1 cellular context compared by ENCODE assay signal in genomic region chr17:48540213-48540612, GRCh38.
TF ChIP-seq lines count a peak whose summit lies in the region.

No MANE protein-coding gene starts in this region.

TF ChIP-seq in endothelial cell of umbilical vein, 7 proteins besides CTCF, POLR2A, EP300 and RAD21:
- TF ChIP-seq GATA2 (IDR thresholded peaks at IDR 0.05; ENCODE audit: insufficient read depth, insufficient read length, low read depth, low read length) (no peak), FOS (IDR thresholded peaks at IDR 0.05; ENCODE audit: borderline replicate concordance, insufficient read depth, low read length) (no peak), JUN (IDR thresholded peaks at IDR 0.05; ENCODE audit: borderline replicate concordance, insufficient read depth, insufficient read length, low read depth) (no peak), POLR2AphosphoS5 (IDR thresholded peaks at IDR 0.05; ENCODE audit: insufficient read depth, low read depth, low read length) (no peak), EZH2 (IDR thresholded peaks at IDR 0.05; ENCODE audit: borderline replicate concordance, low read depth, low read length, severe bottlenecking) (no peak), MAX (IDR thresholded peaks at IDR 0.05; ENCODE audit: insufficient read depth, insufficient read length) (no peak), MYC (IDR thresholded peaks at IDR 0.05; ENCODE audit: low read depth, low read length) (no peak)
